10 cellular contexts compared by ENCODE assay signal in the genomic region with DNA sequence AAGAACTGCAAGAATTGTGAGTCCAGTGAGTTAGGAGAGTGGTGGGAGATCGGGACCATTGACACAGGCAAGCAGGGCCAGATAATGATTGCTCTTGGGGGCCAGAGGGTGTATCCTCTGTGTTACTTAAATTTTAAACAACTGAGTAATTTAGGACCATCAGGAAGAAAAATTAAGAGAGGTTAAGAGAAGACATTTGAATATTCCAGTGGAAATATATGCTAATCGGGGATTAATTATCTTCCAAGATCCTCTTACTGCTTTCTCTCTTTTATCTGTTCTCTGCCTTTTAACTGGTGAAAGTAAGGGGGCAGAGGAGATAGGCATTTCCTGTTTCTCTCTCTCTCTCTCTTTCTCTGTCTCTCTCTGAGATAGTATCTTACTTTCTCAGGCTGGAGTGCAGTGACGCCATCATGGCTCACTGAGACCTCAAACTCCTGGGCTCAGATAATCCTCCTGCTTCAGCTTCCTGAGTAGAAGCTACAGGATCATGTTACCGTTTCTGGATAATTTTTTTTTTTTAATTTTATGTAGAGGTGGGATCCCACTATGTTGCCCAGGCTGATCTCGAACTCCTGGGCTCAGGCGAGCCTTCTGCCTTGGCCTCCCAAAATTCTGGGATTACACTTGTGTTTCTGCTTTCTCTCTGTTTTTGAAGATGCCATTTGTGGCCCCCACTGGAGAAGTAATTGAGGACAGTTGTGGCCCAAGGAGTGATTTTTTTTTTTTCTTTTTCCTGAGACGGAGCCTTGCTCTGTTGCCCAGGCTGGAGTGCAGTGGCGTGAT.
A peak's percentile ranks its signal among the peaks of the same experiment; 100 is the strongest.
DNase-seq lines count a peak whose midpoint lies in the region; ATAC-seq and TF ChIP-seq lines count a peak whose summit lies in the region.
"Had no signal": no experiment of that assay in that cellular context is flagged by ENCODE, and none has a peak within 500 bp of the region (broad histone marks: within the 10 kb centered on the region; RNA-seq: fewer than 3 reads in every experiment).

No MANE protein-coding gene starts in this region.

- H3K4me3 ChIP-seq in SK-N-SH (ENCODE audit: low read depth in 2 of 2, low read length in 1 of 2): peak overlapping the region in 1 of 2 experiments; percentile 55; a peak in 2 of 4 replicates
- H3K4me3 ChIP-seq: BLaER1 had no signal

- peak overlapping the region; percentile 80 for H3K4me2 ChIP-seq in SK-N-SH
- H3K4me2 ChIP-seq: BLaER1 had no signal

- 41% methylated on average over 8 of the region's 8 CpGs for WGBS in SK-N-SH (ENCODE audit: low lambda C conversion rate)

- POLR2A ChIA-PET in SK-N-SH (lab: Yijun Ruan, JAX): no interaction called here

- peaks cover 0 to 23% of the 10 kb centered on the region in 2 experiments; a peak in 1 of 4 replicates for H3K4me1 ChIP-seq in SK-N-SH (ENCODE audit: control insufficient read depth in 1 of 2, insufficient read depth in 2 of 2, low read depth in 1 of 2, low read length in 1 of 2)
- H3K4me1 ChIP-seq: BLaER1 had no signal

- no peaks in the 10 kb centered on the region for H3K9me3 ChIP-seq in SK-N-SH

- H3K79me2 ChIP-seq in SK-N-SH (ENCODE audit: insufficient read depth): peaks cover 53% of the 10 kb centered on the region

- TF ChIP-seq RAD21 in SK-N-SH (IDR thresholded peaks at IDR 0.05; ENCODE audit: low read length): no peak

- no peak for TF ChIP-seq CTCF in SK-N-SH (IDR thresholded peaks at IDR 0.05)

- DNase-seq in activated T-cell treated with anti-CD3 and anti-CD28 coated beads for 24 hours (ENCODE audit: low read depth) (peak; percentile 14), SK-N-SH (no peak), dedifferentiated amniotic fluid mesenchymal stem cell (ENCODE audit: extremely low spot score) (peak; percentile 61), NCI-H2227 treated with DMSO at 0.1 percent for 48 hours (lab: John Stamatoyannopoulos, UW) (no peak)
- no peak for DNase-seq in activated T-cell treated with anti-CD3 and anti-CD28 coated beads, Interleukin-2, amount 50 U/mL, for 1 hour
- DNase-seq in stimulated activated CD4-positive, alpha-beta T cell treated with anti-CD3 and anti-CD28 coated beads, Interleukin-4, amount 100 ng/mL, for 24 hours: peak; percentile 37
- DNase-seq in effector CD4-positive, alpha-beta T cell: no peak
- DNase-seq: NCI-H1048 had no signal

- CTCF ChIA-PET in SK-N-SH (lab: Yijun Ruan, JAX): interaction anchor here (1.1 to 2.1 kb wide), 3 partner anchors 14 to 49 kb away, joined by 3 to 4 read pairs (median 4); no protein-coding TSS in a partner anchor

- H3K27ac ChIP-seq in SK-N-SH (ENCODE audit: low read depth in 2 of 2, low read length in 1 of 2): peak overlapping the region; percentile 18 to 99; a peak in 3 of 4 replicates
- H3K27ac ChIP-seq: BLaER1 had no signal

- no peaks in the 10 kb centered on the region for H3K36me3 ChIP-seq in SK-N-SH (replicated peaks in 1 of 2; ENCODE audit: control insufficient read depth in 1 of 2, insufficient read depth in 2 of 2, low read length in 1 of 2)

- no peaks in the 10 kb centered on the region for H3K9me2 ChIP-seq in SK-N-SH

- peak overlapping the region; percentile 77 for H3K9ac ChIP-seq in SK-N-SH
- H3K9ac ChIP-seq: BLaER1 had no signal

- peaks cover 6% of the 10 kb centered on the region for H3F3A ChIP-seq in SK-N-SH (replicated peaks; ENCODE audit: insufficient read depth)

- peak in 1 of 2 experiments; percentile 78; a peak in 1 of 4 replicates for TF ChIP-seq EP300 in SK-N-SH (IDR thresholded peaks at IDR 0.05; ENCODE audit: borderline replicate concordance in 1 of 2, low read depth in 1 of 2, low read length in 1 of 2)

- H2AFZ ChIP-seq in SK-N-SH (ENCODE audit: low read depth): peak overlapping the region; percentile 60

- no peaks in the 10 kb centered on the region for H3K27me3 ChIP-seq in SK-N-SH (ENCODE audit: insufficient read depth)
- H3K27me3 ChIP-seq: BLaER1 had no signal

- no peaks in the 10 kb centered on the region for H4K20me1 ChIP-seq in SK-N-SH (ENCODE audit: insufficient read depth)

- no peak for ATAC-seq in GM19467 (IDR thresholded peaks at IDR 0.05; ENCODE audit: unreplicated experiment)

TF ChIP-seq in SK-N-SH, 30 proteins besides CTCF, POLR2A, EP300 and RAD21:
- peak; percentile 81 for TF ChIP-seq TCF12 (IDR thresholded peaks at IDR 0.05)
- peak; percentile 74; the same call in 1 of the 2 replicates for TF ChIP-seq YY1 (IDR thresholded peaks at IDR 0.05; ENCODE audit: low read depth)
- TF ChIP-seq NFIC (IDR thresholded peaks at IDR 0.05; ENCODE audit: borderline replicate concordance): peak; percentile 66; the same call in 1 of the 2 replicates
- TF ChIP-seq, protein P1, sequence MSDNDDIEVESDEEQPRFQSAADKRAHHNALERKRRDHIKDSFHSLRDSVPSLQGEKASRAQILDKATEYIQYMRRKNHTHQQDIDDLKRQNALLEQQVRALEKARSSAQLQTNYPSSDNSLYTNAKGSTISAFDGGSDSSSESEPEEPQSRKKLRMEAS (IDR thresholded peaks at IDR 0.05; ENCODE audit: low read depth): 0 out of 2 replicates have a peak, but pooled peaks have one; percentile 23
- peak; percentile 28; the same call in 1 of the 2 replicates for TF ChIP-seq TEAD4 (IDR thresholded peaks at IDR 0.05; ENCODE audit: borderline replicate concordance, insufficient read depth)
- TF ChIP-seq TAF1 (IDR thresholded peaks at IDR 0.05; ENCODE audit: borderline replicate concordance, low read depth, low read length): 0 out of 2 replicates have a peak, but pooled peaks have one; percentile 47
- TF ChIP-seq RFX5 (IDR thresholded peaks at IDR 0.05; ENCODE audit: low read length): no peak
- TF ChIP-seq ELF1 (IDR thresholded peaks at IDR 0.05): peak; percentile 75; the same call in 1 of the 2 replicates
- TF ChIP-seq, protein P2, sequence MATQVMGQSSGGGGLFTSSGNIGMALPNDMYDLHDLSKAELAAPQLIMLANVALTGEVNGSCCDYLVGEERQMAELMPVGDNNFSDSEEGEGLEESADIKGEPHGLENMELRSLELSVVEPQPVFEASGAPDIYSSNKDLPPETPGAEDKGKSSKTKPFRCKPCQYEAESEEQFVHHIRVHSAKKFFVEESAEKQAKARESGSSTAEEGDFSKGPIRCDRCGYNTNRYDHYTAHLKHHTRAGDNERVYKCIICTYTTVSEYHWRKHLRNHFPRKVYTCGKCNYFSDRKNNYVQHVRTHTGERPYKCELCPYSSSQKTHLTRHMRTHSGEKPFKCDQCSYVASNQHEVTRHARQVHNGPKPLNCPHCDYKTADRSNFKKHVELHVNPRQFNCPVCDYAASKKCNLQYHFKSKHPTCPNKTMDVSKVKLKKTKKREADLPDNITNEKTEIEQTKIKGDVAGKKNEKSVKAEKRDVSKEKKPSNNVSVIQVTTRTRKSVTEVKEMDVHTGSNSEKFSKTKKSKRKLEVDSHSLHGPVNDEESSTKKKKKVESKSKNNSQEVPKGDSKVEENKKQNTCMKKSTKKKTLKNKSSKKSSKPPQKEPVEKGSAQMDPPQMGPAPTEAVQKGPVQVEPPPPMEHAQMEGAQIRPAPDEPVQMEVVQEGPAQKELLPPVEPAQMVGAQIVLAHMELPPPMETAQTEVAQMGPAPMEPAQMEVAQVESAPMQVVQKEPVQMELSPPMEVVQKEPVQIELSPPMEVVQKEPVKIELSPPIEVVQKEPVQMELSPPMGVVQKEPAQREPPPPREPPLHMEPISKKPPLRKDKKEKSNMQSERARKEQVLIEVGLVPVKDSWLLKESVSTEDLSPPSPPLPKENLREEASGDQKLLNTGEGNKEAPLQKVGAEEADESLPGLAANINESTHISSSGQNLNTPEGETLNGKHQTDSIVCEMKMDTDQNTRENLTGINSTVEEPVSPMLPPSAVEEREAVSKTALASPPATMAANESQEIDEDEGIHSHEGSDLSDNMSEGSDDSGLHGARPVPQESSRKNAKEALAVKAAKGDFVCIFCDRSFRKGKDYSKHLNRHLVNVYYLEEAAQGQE (IDR thresholded peaks at IDR 0.05; ENCODE audit: low read depth, low read length): 0 out of 2 replicates have a peak, but pooled peaks have one; percentile 10
- peak; percentile 35; the same call in 1 of the 2 replicates for TF ChIP-seq RXRA (IDR thresholded peaks at IDR 0.05; ENCODE audit: borderline replicate concordance, low read depth)
- no peak for TF ChIP-seq FOXJ3 (CRISPR knock-in tag; IDR thresholded peaks at IDR 0.05)
- peak; percentile 72 for TF ChIP-seq JUND (IDR thresholded peaks at IDR 0.05)
- TF ChIP-seq, protein P3, sequence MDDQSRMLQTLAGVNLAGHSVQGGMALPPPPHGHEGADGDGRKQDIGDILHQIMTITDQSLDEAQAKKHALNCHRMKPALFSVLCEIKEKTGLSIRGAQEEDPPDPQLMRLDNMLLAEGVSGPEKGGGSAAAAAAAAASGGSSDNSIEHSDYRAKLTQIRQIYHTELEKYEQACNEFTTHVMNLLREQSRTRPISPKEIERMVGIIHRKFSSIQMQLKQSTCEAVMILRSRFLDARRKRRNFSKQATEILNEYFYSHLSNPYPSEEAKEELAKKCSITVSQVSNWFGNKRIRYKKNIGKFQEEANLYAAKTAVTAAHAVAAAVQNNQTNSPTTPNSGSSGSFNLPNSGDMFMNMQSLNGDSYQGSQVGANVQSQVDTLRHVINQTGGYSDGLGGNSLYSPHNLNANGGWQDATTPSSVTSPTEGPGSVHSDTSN (IDR thresholded peaks at IDR 0.05): peak; percentile 56
- TF ChIP-seq GABPA (IDR thresholded peaks at IDR 0.05; ENCODE audit: low read depth): 0 out of 2 replicates have a peak, but pooled peaks have one; percentile 16
- TF ChIP-seq, protein P4, sequence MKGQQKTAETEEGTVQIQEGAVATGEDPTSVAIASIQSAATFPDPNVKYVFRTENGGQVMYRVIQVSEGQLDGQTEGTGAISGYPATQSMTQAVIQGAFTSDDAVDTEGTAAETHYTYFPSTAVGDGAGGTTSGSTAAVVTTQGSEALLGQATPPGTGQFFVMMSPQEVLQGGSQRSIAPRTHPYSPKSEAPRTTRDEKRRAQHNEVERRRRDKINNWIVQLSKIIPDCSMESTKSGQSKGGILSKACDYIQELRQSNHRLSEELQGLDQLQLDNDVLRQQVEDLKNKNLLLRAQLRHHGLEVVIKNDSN (IDR thresholded peaks at IDR 0.05; ENCODE audit: borderline replicate concordance, low read depth): no peak
- no peak; the same call in 1 of the 2 replicates for TF ChIP-seq POLR2AphosphoS5 (IDR thresholded peaks at IDR 0.05; ENCODE audit: low read depth, low read length)
- peak; percentile 69; the same call in 1 of the 2 replicates for TF ChIP-seq FOSL2 (IDR thresholded peaks at IDR 0.05; ENCODE audit: borderline replicate concordance, low read depth)

Comparison
In these comparisons a context has a peak if more than half of its experiments do, and no peak if none do; other contexts are left out.
1. DNase-seq: peak in activated T-cell treated with anti-CD3 and anti-CD28 coated beads for 24 hours (single experiment), dedifferentiated amniotic fluid mesenchymal stem cell (single experiment) and stimulated activated CD4-positive, alpha-beta T cell treated with anti-CD3 and anti-CD28 coated beads, Interleukin-4, amount 100 ng/mL, for 24 hours (single experiment); none in activated T-cell treated with anti-CD3 and anti-CD28 coated beads, Interleukin-2, amount 50 U/mL, for 1 hour (single experiment), SK-N-SH (single experiment), effector CD4-positive, alpha-beta T cell (single experiment) and NCI-H2227 treated with DMSO at 0.1 percent for 48 hours (single experiment).